In the genomic region with DNA sequence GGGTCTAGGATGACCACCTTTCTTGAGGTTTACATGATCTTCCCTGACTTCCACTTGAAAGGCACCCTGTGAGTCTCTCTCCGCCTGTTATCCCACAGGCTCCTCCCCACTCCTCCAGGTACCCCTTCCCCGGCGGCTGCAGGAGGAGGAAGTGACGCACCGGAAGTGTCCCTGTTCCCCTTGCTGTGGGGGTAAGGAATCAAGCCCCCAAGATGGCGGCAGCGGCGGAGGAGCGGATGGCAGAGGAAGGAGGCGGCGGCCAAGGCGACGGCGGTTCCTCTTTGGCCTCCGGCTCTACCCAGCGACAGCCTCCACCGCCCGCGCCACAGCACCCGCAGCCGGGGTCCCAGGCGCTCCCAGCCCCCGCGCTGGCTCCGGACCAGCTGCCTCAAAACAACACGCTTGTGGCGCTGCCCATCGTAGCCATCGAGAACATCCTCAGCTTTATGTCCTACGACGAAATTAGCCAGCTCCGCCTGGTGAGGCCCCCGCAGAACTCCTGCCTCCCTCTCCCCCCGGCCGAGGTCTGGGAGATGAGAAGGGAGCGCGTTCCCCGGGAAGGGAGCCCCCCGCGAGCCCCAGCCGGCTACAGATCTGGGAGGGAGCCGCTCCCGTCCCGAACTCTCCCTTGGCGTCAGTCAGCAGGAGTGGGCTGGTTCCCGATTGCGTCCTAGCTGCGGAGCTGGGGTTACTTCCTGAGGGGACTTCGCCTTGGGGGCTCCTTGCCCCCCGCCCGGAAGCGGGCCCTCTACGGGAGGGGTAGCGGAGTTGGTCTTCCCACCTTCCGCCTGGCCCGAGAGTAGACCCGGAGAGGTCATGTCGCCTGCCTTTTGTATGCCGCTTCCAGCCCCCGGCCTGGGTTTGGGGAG, we compare ENCODE assay signal across 1 cellular context.
TF ChIP-seq lines count a peak whose summit lies in the region.

A gene with protein sequence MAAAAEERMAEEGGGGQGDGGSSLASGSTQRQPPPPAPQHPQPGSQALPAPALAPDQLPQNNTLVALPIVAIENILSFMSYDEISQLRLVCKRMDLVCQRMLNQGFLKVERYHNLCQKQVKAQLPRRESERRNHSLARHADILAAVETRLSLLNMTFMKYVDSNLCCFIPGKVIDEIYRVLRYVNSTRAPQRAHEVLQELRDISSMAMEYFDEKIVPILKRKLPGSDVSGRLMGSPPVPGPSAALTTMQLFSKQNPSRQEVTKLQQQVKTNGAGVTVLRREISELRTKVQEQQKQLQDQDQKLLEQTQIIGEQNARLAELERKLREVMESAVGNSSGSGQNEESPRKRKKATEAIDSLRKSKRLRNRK (plus strand): TSS at position 194 of the 869 bp plus-strand sequence. CDS start 19 bp downstream, at position 213.

TF ChIP-seq in SK-N-SH, 30 proteins besides CTCF, POLR2A, EP300 and RAD21 (continued from another document):
- TF ChIP-seq NRF1 (IDR thresholded peaks at IDR 0.05; ENCODE audit: low read depth, low read length) (no peak), GATA2 (CRISPR knock-in tag; IDR thresholded peaks at IDR 0.05) (no peak), MXI1 (IDR thresholded peaks at IDR 0.05; ENCODE audit: low read depth, low read length) (peak; percentile 70), RCOR1 (IDR thresholded peaks at IDR 0.05; ENCODE audit: low read length) (no peak), FOSL2 (IDR thresholded peaks at IDR 0.05; ENCODE audit: borderline replicate concordance, low read depth) (no peak), FOXJ3 (CRISPR knock-in tag; IDR thresholded peaks at IDR 0.05) (no peak), ELF1 (IDR thresholded peaks at IDR 0.05) (no peak; the same call in 1 of the 2 replicates)
- TF ChIP-seq, protein P1, sequence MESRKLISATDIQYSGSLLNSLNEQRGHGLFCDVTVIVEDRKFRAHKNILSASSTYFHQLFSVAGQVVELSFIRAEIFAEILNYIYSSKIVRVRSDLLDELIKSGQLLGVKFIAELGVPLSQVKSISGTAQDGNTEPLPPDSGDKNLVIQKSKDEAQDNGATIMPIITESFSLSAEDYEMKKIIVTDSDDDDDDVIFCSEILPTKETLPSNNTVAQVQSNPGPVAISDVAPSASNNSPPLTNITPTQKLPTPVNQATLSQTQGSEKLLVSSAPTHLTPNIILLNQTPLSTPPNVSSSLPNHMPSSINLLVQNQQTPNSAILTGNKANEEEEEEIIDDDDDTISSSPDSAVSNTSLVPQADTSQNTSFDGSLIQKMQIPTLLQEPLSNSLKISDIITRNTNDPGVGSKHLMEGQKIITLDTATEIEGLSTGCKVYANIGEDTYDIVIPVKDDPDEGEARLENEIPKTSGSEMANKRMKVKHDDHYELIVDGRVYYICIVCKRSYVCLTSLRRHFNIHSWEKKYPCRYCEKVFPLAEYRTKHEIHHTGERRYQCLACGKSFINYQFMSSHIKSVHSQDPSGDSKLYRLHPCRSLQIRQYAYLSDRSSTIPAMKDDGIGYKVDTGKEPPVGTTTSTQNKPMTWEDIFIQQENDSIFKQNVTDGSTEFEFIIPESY (IDR thresholded peaks at IDR 0.05; ENCODE audit: borderline replicate concordance, low read depth), result no peak
- TF ChIP-seq, protein P2, sequence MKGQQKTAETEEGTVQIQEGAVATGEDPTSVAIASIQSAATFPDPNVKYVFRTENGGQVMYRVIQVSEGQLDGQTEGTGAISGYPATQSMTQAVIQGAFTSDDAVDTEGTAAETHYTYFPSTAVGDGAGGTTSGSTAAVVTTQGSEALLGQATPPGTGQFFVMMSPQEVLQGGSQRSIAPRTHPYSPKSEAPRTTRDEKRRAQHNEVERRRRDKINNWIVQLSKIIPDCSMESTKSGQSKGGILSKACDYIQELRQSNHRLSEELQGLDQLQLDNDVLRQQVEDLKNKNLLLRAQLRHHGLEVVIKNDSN (IDR thresholded peaks at IDR 0.05; ENCODE audit: borderline replicate concordance, low read depth), result no peak
- TF ChIP-seq, protein P3, sequence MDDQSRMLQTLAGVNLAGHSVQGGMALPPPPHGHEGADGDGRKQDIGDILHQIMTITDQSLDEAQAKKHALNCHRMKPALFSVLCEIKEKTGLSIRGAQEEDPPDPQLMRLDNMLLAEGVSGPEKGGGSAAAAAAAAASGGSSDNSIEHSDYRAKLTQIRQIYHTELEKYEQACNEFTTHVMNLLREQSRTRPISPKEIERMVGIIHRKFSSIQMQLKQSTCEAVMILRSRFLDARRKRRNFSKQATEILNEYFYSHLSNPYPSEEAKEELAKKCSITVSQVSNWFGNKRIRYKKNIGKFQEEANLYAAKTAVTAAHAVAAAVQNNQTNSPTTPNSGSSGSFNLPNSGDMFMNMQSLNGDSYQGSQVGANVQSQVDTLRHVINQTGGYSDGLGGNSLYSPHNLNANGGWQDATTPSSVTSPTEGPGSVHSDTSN (IDR thresholded peaks at IDR 0.05), result peak; percentile 20; the same call in 1 of the 2 replicates
